In genomic region chr14:68653108-68653507, GRCh38 we compare ENCODE assay signal across 9 cellular contexts.
"Had no signal": no experiment of that assay in that cellular context is flagged by ENCODE, and none has a peak within 500 bp of the region (broad histone marks: within the 10 kb centered on the region; RNA-seq: fewer than 3 reads in every experiment).

No MANE protein-coding gene starts in this region.

- DNase-seq: activated CD4-positive, alpha-beta memory T cell treated with anti-CD3 and anti-CD28 coated beads, Interleukin-2, amount 10 ng/mL, durations not matched to agents 7 days and 5 days; activated CD4-positive, alpha-beta T cell treated with anti-CD3 and anti-CD28 coated beads for 36 hours; activated naive CD4-positive, alpha-beta T cell treated with anti-CD3 and anti-CD28 coated beads, Interleukin-2, amount 10 ng/mL, durations not matched to agents 7 days and 5 days; erythroblast; left ventricle myocardium inferior; mesendoderm; right cardiac atrium; stimulated activated naive B cell treated with anti-CD40 and anti-IgM and Interleukin-4, amounts not matched to agents 10 μg/mL and 1 μg/mL and 100 μg/mL, for 72 hours had no signal

- ATAC-seq: activated CD4-positive, alpha-beta T cell treated with anti-CD3 and anti-CD28 coated beads for 36 hours; right cardiac atrium; stimulated activated naive B cell treated with anti-CD40 and anti-IgM and Interleukin-4, amounts not matched to agents 10 μg/mL and 1 μg/mL and 100 μg/mL, for 72 hours had no signal

- H3K4me3 ChIP-seq: left ventricle myocardium inferior, suprapubic skin had no signal

- H3K36me3 ChIP-seq: left ventricle myocardium inferior, suprapubic skin had no signal

- H3K27me3 ChIP-seq: suprapubic skin had no signal

- H3K9me3 ChIP-seq: left ventricle myocardium inferior, suprapubic skin had no signal
